23 cellular contexts compared by ENCODE assay signal in genomic region chr6:64750910-64751309, GRCh38.
"Had no signal": no experiment of that assay in that cellular context is flagged by ENCODE, and none has a peak within 500 bp of the region (broad histone marks: within the 10 kb centered on the region; RNA-seq: fewer than 3 reads in every experiment).

No MANE protein-coding gene starts in this region.

- H3K27ac ChIP-seq: brain microvascular endothelial cell, heart left ventricle, right lobe of liver, tibial nerve had no signal

- ATAC-seq: heart left ventricle, mucosa of descending colon, right lobe of liver, T-helper 17 cell had no signal

- H3K9me3 ChIP-seq: heart left ventricle, mucosa of descending colon, right lobe of liver, tibial nerve had no signal

- H3K27me3 ChIP-seq: brain microvascular endothelial cell, heart left ventricle, right lobe of liver, tibial nerve had no signal

- DNase-seq: activated CD4-positive, alpha-beta memory T cell treated with anti-CD3 and anti-CD28 coated beads for 36 hours; activated CD4-positive, alpha-beta T cell treated with anti-CD3 and anti-CD28 coated beads, Interleukin-2, amount 10 ng/mL, durations not matched to agents 24 days and 14 days; activated CD4-positive, CD25-positive, alpha-beta regulatory T cell treated with anti-CD3 and anti-CD28 coated beads, Interleukin-2, amount 50 U/mL, for 72 hours; activated CD8-positive, alpha-beta memory T cell treated with anti-CD3 and anti-CD28 coated beads, Interleukin-2, amount 50 U/mL, for 4 hours; activated gamma-delta T cell; activated naive CD4-positive, alpha-beta T cell treated with anti-CD3 and anti-CD28 coated beads, Interleukin-2, amount 50 U/mL, for 16 hours; activated T-cell treated with anti-CD3 and anti-CD28 coated beads, Interleukin-2, amount 50 U/mL, for 24 hours; amniotic stem cell; brain microvascular endothelial cell; central memory CD4-positive, alpha-beta T cell; endodermal cell; heart left ventricle; hypothalamus; immature natural killer cell; mesendoderm; mucosa of descending colon; right lobe of liver; stimulated activated CD4-positive, alpha-beta T cell treated with anti-CD3 and anti-CD28 coated beads, Interleukin-2, amount 100 ng/mL, for 48 hours; stimulated activated naive CD4-positive, alpha-beta T cell treated with Interleukin-2 at 50 U/mL for 16 hours; T-helper 17 cell; T1000 had no signal

- H3K4me3 ChIP-seq: heart left ventricle, mucosa of descending colon, right lobe of liver, tibial nerve had no signal

- H3K4me1 ChIP-seq: heart left ventricle, right lobe of liver, tibial nerve had no signal

- H3K36me3 ChIP-seq: brain microvascular endothelial cell, heart left ventricle, right lobe of liver, tibial nerve had no signal

- FAIRE-seq: astrocyte had no signal
